In the genomic region with DNA sequence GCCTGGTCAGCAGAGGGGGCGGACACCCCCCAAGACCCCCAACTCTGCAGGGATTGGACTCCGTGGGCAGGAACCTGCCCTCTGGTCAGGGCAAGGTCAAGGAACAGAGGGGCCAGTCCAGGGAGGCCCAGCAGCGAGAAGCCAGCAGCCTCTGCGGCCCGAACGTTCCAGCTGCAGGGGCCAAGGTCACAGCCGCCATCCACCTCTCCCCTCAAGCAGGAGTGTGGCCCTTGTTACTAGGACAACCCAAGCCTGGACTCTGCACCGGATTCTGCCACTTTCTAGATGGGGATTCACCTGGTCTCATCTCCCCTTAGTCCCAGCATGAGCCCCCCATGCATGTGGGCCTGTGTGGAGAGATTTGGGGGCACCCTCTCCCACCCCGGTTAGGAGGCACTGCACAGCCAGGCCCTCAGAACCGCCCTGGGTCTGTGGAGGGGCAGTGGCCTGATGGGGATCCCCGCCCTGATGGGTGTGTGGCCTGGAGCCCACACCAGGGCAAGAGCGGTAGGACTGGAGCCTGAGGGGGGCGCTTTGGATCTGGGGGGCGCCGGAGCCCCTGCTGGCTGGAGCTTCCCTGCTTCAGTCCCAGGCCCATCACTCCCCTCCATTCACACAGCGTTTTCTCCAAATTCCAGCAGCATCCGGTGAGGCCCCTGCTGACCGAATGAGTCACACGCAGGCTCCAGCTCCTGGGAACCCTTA, we compare ENCODE assay signal across 29 cellular contexts. TPM values are rescaled to one million over a fixed set of nuclear protein-coding genes. Genes with fewer than 3 reads are reported as not detected.
"Had no signal": no experiment of that assay in that cellular context is flagged by ENCODE, and none has a peak within 500 bp of the region (broad histone marks: within the 10 kb centered on the region; RNA-seq: fewer than 3 reads in every experiment).

No MANE protein-coding gene starts in this region.

- H3K27ac ChIP-seq: stomach, suprapubic skin, testis, thoracic aorta, thyroid gland, tibial artery, tibial nerve, transverse colon, upper lobe of left lung, upper lobe of right lung, uterus, vagina had no signal

- H3K27me3 ChIP-seq: testis, thyroid gland, uterus, vagina had no signal

- ATAC-seq: stimulated activated effector memory CD8-positive, alpha-beta T cell treated with anti-CD3 and anti-CD28 coated beads, Interleukin-12 subunit alpha, Interleukin-12 subunit beta, amount 100 ng/mL, for 72 hours; stimulated activated memory B cell treated with anti-CD40 and anti-IgM and Interleukin-4, amounts not matched to agents 10 μg/mL and 1 μg/mL and 100 μg/mL, for 72 hours; stimulated activated naive B cell treated with anti-CD40 and anti-IgM and Interleukin-4, amounts not matched to agents 10 μg/mL and 1 μg/mL and 100 μg/mL, for 72 hours; stimulated activated naive CD8-positive, alpha-beta T cell treated with anti-CD3 and anti-CD28 coated beads, Interleukin-15, amount 100 ng/mL, for 72 hours; stimulated activated naive CD8-positive, alpha-beta T cell treated with anti-CD3 and anti-CD28 coated beads, Interleukin-15, Interleukin-2, amounts not matched to agents 100 U/mL and 50 U/mL, for 24 hours; upper lobe of right lung had no signal

- H3K4me1 ChIP-seq: testis, thyroid gland, upper lobe of right lung, uterus, vagina had no signal

- H3K36me3 ChIP-seq: stomach, suprapubic skin, thoracic aorta, thyroid gland, tibial artery, tibial nerve, transverse colon, upper lobe of left lung, upper lobe of right lung, uterus, vagina had no signal

- H3K4me3 ChIP-seq: stomach, suprapubic skin, testis, thoracic aorta, thyroid gland, tibial artery, tibial nerve, transverse colon, upper lobe of left lung, upper lobe of right lung, uterus, vagina had no signal

- H3K9me3 ChIP-seq: testis, thyroid gland had no signal

- DNase-seq: stimulated activated CD4-positive, alpha-beta T cell treated with anti-CD3 and anti-CD28 coated beads, Interleukin-2, amount 100 ng/mL, for 48 hours; stimulated activated CD4-positive, alpha-beta T cell treated with anti-CD3 and anti-CD28 coated beads, Interleukin-4, amount 100 ng/mL, for 1 hour; stimulated activated CD4-positive, alpha-beta T cell treated with anti-CD3 and anti-CD28 coated beads, Interleukin-4, amount 100 ng/mL, for 24 hours; stimulated activated CD4-positive, alpha-beta T cell treated with anti-CD3 and anti-CD28 coated beads, Interleukin-4, amount 100 ng/mL, for 4 hours; stimulated activated CD8-positive, alpha-beta memory T cell treated with anti-CD3 and anti-CD28 coated beads, Interleukin-4, amount 100 ng/mL, for 48 hours; stimulated activated naive B cell treated with anti-CD40 and anti-IgM and Interleukin-4, amounts not matched to agents 10 μg/mL and 1 μg/mL and 100 μg/mL, for 72 hours; stimulated activated naive CD4-positive, alpha-beta T cell; stimulated activated naive CD4-positive, alpha-beta T cell treated with Interleukin-2 at 50 U/mL for 16 hours; stimulated activated naive CD8-positive, alpha-beta T cell treated with anti-CD3 and anti-CD28 coated beads, Interleukin-15, amount 100 ng/mL, for 72 hours; stimulated activated naive CD8-positive, alpha-beta T cell treated with anti-CD3 and anti-CD28 coated beads, Interleukin-15, Interleukin-2, amounts not matched to agents 100 U/mL and 50 U/mL, for 24 hours; stomach; substantia nigra; testis; thyroid gland; tibial artery; transverse colon; trophoblast cell; upper lobe of right lung; uterus had no signal

- FAIRE-seq: urothelium cell line had no signal

RNA-seq across cellular contexts. Expression of gene ADGRA1, which starts 18.1 kb away (rescaled TPM):
- total RNA-seq: suprapubic skin, thoracic aorta, upper lobe of right lung, urinary bladder had no signal
- polyA plus RNA-seq: stomach had no signal

RNA-seq across cellular contexts. Expression of gene KNDC1, which starts 54.2 kb away (rescaled TPM):
- total RNA-seq: subcutaneous adipose tissue had no signal
